ENCODE assay signal across 8 cellular contexts in genomic region chr17:36547776-36548175, GRCh38. TPM values are rescaled to one million over a fixed set of nuclear protein-coding genes. Genes with fewer than 3 reads are reported as not detected.
A peak's percentile ranks its signal among the peaks of the same experiment; 100 is the strongest.
DNase-seq lines count a peak whose midpoint lies in the region; ATAC-seq and TF ChIP-seq lines count a peak whose summit lies in the region.
"Had no signal": no experiment of that assay in that cellular context is flagged by ENCODE, and none has a peak within 500 bp of the region (broad histone marks: within the 10 kb centered on the region; RNA-seq: fewer than 3 reads in every experiment).

No MANE protein-coding gene starts in this region.

- H3K9me2 ChIP-seq in OCI-LY1 (ENCODE audit: low read depth, low read length), result no peaks in the 10 kb centered on the region

- POLR2A ChIA-PET in AG04450 (lab: Yijun Ruan, JAX), result no interaction called here

- DNase-seq in AG04450 (ENCODE audit: low read depth, low spot score) (no peak), fibroblast of villous mesenchyme (ENCODE audit: low read depth) (no peak), testis (no peak), AG08396 (ENCODE audit: low spot score) (no peak)
- DNase-seq: amygdala, kidney glomerular epithelial cell had no signal

- peak overlapping the region; percentile 80 for H3K4me2 ChIP-seq in OCI-LY1 (ENCODE audit: low read length)

- H3K4me1 ChIP-seq in OCI-LY1 (ENCODE audit: insufficient read depth, low read length, severe bottlenecking) (peaks cover 59% of the 10 kb centered on the region), testis (peaks cover 35% of the 10 kb centered on the region)

- H3K36me3 ChIP-seq in OCI-LY1 (ENCODE audit: insufficient read depth, low read length), result peaks cover 25% of the 10 kb centered on the region
- no peaks in the 10 kb centered on the region for H3K36me3 ChIP-seq in testis (ENCODE audit: low read depth, missing control alignments)

- H3F3A ChIP-seq in OCI-LY1 (ENCODE audit: insufficient read depth, low read length), result peaks cover 5% of the 10 kb centered on the region; the same call in 1 of the 2 replicates

- H3K27me3 ChIP-seq in AG04450 (ENCODE audit: control insufficient read depth, insufficient read depth, low read length), result no peaks in the 10 kb centered on the region
- H3K27me3 ChIP-seq in OCI-LY1 (ENCODE audit: insufficient read depth, low read length), result no peaks in the 10 kb centered on the region
- no peaks in the 10 kb centered on the region for H3K27me3 ChIP-seq in testis

- H3K79me2 ChIP-seq in OCI-LY1 (ENCODE audit: insufficient read depth, low read length), result peaks cover 83% of the 10 kb centered on the region

- H4K20me1 ChIP-seq in OCI-LY1 (ENCODE audit: insufficient read depth, low read length), result peaks cover 3% of the 10 kb centered on the region; the same call in 1 of the 2 replicates

- H3K9me3 ChIP-seq in AG04450 (ENCODE audit: control insufficient read depth, insufficient read depth, low read length) (no peaks in the 10 kb centered on the region; the same call in 1 of the 2 replicates), OCI-LY1 (ENCODE audit: low read length) (no peaks in the 10 kb centered on the region), testis (no peaks in the 10 kb centered on the region)

- TF ChIP-seq POLR2A in testis (IDR thresholded peaks at IDR 0.05), result no peak

- peak overlapping the region; percentile 92 for H3K4me3 ChIP-seq in AG04450 (ENCODE audit: low read depth, low read length)
- H3K4me3 ChIP-seq in OCI-LY1 (ENCODE audit: low read depth, low read length, poor library complexity, severe bottlenecking), result peak overlapping the region; percentile 83
- H3K4me3 ChIP-seq in fibroblast of villous mesenchyme (ENCODE audit: low read depth, low read length), result peak overlapping the region; percentile 66
- no peak overlapping the region for H3K4me3 ChIP-seq in testis

- H3K27ac ChIP-seq in AG04450 (ENCODE audit: low read depth, low read length) (no peak overlapping the region), OCI-LY1 (ENCODE audit: low read depth, low read length, poor library complexity, severe bottlenecking) (peak overlapping the region; percentile 92), testis (no peak overlapping the region)

- no peak for TF ChIP-seq CTCF in AG04450 (IDR thresholded peaks at IDR 0.05; ENCODE audit: low read depth, low read length)
- no peak for TF ChIP-seq CTCF in OCI-LY1 (IDR thresholded peaks at IDR 0.05; ENCODE audit: low read length)
- TF ChIP-seq CTCF in fibroblast of villous mesenchyme (IDR thresholded peaks at IDR 0.05; ENCODE audit: insufficient read depth, low read depth, low read length), result no peak
- no peak for TF ChIP-seq CTCF in testis (IDR thresholded peaks at IDR 0.05)

- ATAC-seq in esophagus mucosa, result no peak

- H2AFZ ChIP-seq in OCI-LY1 (ENCODE audit: low read length), result no peak overlapping the region

- CTCF ChIA-PET in AG04450 (lab: Charles Lee), result no interaction called here

- intact Hi-C loops in testis (cut with DNase I; ENCODE audit: low total_unique reads), result loop anchor here (10.0 kb wide), 1 partner anchor 47 kb away; the partner anchor contains the start of gene DHRS11

- H3K9ac ChIP-seq in OCI-LY1 (ENCODE audit: low read length), result peak overlapping the region; percentile 89

RNA-seq across cellular contexts. Expression of gene GGNBP2, which starts 3.1 kb away (rescaled TPM):
- 77.6 and 87.6 TPM in 2 replicates for polyA plus RNA-seq in AG04450 (2011; rRNA removed)
- 84.7 and 94.5 TPM in 2 replicates for polyA minus RNA-seq in AG04450 (2011; rRNA and poly(A)+ RNA removed)
- total RNA-seq in fibroblast of villous mesenchyme, result 63.5 and 70.4 TPM in 2 replicates
- 100 to 1,000 TPM; 104 to 118 TPM for total RNA-seq in testis
- polyA plus RNA-seq in testis (ENCODE audit: insufficient read depth, low read depth, low replicate concordance), result 144 TPM
- total RNA-seq in esophagus mucosa, result 43.6 TPM

RNA-seq across cellular contexts. Expression of gene PIGW, which starts 13.0 kb away (rescaled TPM):
- polyA plus RNA-seq in AG04450 (2011; rRNA removed) (4.5 and 4.7 TPM in 2 replicates), testis (ENCODE audit: insufficient read depth, low read depth, low replicate concordance) (8.5 TPM)
- 1.5 and 1.9 TPM in 2 replicates for polyA minus RNA-seq in AG04450 (2011; rRNA and poly(A)+ RNA removed)
- total RNA-seq in fibroblast of villous mesenchyme (8.6 and 8.7 TPM in 2 replicates), testis (1 to 10 TPM; 5.5 to 7.6 TPM), esophagus mucosa (14.3 TPM)

RNA-seq across cellular contexts. Expression of gene MYO19, which starts 13.1 kb away (rescaled TPM):
- polyA plus RNA-seq in AG04450 (2011; rRNA removed) (23.1 and 28.9 TPM in 2 replicates), testis (ENCODE audit: insufficient read depth, low read depth, low replicate concordance) (52.2 TPM)
- 55.9 and 63.1 TPM in 2 replicates for polyA minus RNA-seq in AG04450 (2011; rRNA and poly(A)+ RNA removed)
- total RNA-seq in fibroblast of villous mesenchyme (50.1 and 52.8 TPM in 2 replicates), testis (100 to 1,000 TPM; 128 to 163 TPM), esophagus mucosa (73.3 TPM)

RNA-seq across cellular contexts. Expression of gene DHRS11, which starts 43.9 kb away (rescaled TPM):
- polyA plus RNA-seq in AG04450 (2011; rRNA removed) (4.9 and 5.4 TPM in 2 replicates), testis (ENCODE audit: insufficient read depth, low read depth, low replicate concordance) (38.3 TPM)
- 8.3 and 10.3 TPM in 2 replicates for polyA minus RNA-seq in AG04450 (2011; rRNA and poly(A)+ RNA removed)
- total RNA-seq in fibroblast of villous mesenchyme (5.5 and 5.6 TPM in 2 replicates), testis (10 to 100 TPM; 13.9 to 17.6 TPM), esophagus mucosa (8.4 TPM)

RNA-seq across cellular contexts. Expression of gene MRM1, which starts 53.6 kb away (rescaled TPM):
- polyA plus RNA-seq in AG04450 (2011; rRNA removed), result 2.0 and 2.4 TPM in 2 replicates
- polyA minus RNA-seq in AG04450 (2011; rRNA and poly(A)+ RNA removed), result 1.3 and 2.2 TPM in 2 replicates
- 3.9 and 4.7 TPM in 2 replicates for total RNA-seq in fibroblast of villous mesenchyme
- total RNA-seq in testis, result 1 to 10 TPM; 7.6 to 8.1 TPM
- polyA plus RNA-seq in testis (ENCODE audit: insufficient read depth, low read depth, low replicate concordance), result 4.4 TPM
- total RNA-seq in esophagus mucosa, result 4.8 TPM

Comparison
In these comparisons a context has a peak if more than half of its experiments do, and no peak if none do; other contexts are left out.
1. H3K4me3 ChIP-seq: peak in AG04450 (single experiment), OCI-LY1 (single experiment) and fibroblast of villous mesenchyme (single experiment); none in testis (0 of 2).